In the genomic region with DNA sequence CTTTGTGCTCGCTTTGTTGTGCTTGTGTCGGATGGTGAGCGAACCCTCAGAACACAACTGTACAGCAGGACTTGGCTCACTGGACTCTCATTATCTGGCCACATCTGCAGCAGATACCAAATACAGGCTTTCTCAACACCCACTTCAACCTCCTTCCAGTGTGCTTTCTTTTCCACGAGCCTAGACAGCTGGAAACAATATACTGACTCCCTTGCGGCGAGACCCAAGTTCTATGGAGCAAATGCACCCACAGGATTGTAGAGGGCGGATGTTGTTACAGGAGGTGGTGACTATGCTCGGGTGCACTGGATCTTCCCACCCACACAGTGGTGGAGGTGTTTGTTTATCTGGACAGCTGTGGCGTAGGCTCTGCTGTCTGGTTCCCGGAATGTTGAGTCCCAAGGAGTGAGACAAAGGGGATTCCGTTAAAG, we compare ENCODE assay signal across 13 cellular contexts.
DNase-seq lines count a peak whose midpoint lies in the region; ATAC-seq, FAIRE-seq and TF ChIP-seq lines count a peak whose summit lies in the region.
"Had no signal": no experiment of that assay in that cellular context is flagged by ENCODE, and none has a peak within 500 bp of the region (broad histone marks: within the 10 kb centered on the region; RNA-seq: fewer than 3 reads in every experiment).

No MANE protein-coding gene starts in this region.

- peak; percentile 29 for ATAC-seq in mucosa of descending colon

- no peak for FAIRE-seq in RCC 7860 (lab: Jason Lieb, UNC)
- FAIRE-seq: A549 had no signal

- H3K27ac Mint-ChIP-seq in CD14-positive monocyte (no peak overlapping the region), Calu3 (ENCODE audit: unreplicated experiment) (no peak overlapping the region)
- H3K27ac Mint-ChIP-seq: activated T-helper 1 cell treated with anti-CD3 and anti-CD28 coated beads, Interleukin-12 subunit alpha, Interleukin-12 subunit beta, Interleukin-2, Interleukin-4 antibody, amounts not matched to agents 30 ng/mL and 10 ng/mL and 1 ng/mL, durations not matched to agents 14 hours and 24 hours and 36 hours; dendritic cell treated with granulocyte-macrophage colony-stimulating factor and Interleukin-4, amounts not matched to agents 40 ng/mL and 50 ng/mL, for 4 days had no signal

- H3K4me1 Mint-ChIP-seq in CD14-positive monocyte = no peaks in the 10 kb centered on the region
- H3K4me1 Mint-ChIP-seq in Calu3 (ENCODE audit: low read depth, unreplicated experiment) = no peaks in the 10 kb centered on the region

- peaks cover 0 to 8% (median 7%) of the 10 kb centered on the region in 3 donors for H3K27me3 Mint-ChIP-seq in CD14-positive monocyte (ENCODE audit: low read depth in 3 of 3)
- peaks cover 12% of the 10 kb centered on the region for H3K27me3 Mint-ChIP-seq in Calu3 (ENCODE audit: unreplicated experiment)

- intact Hi-C loops in mucosa of descending colon (cut with DNase I, micrococcal nuclease) (no loop called here), CD14-positive monocyte (cut with micrococcal nuclease) (no loop called here), Calu3 (cut with micrococcal nuclease; ENCODE audit: unreplicated experiment) (no loop called here)

- no peak for TF ChIP-seq CTCF in AG04450 (IDR thresholded peaks at IDR 0.05; ENCODE audit: low read depth, low read length)
- TF ChIP-seq CTCF in fibroblast of mammary gland (conservative IDR thresholded peaks at IDR 0.05; ENCODE audit: control insufficient read depth, insufficient read depth, low read depth, low read length) = no peak
- no peak for TF ChIP-seq CTCF in mucosa of descending colon (IDR thresholded peaks at IDR 0.05)
- TF ChIP-seq CTCF in CD14-positive monocyte (IDR thresholded peaks at IDR 0.05) = no peak
- TF ChIP-seq CTCF in Calu3 (IDR thresholded peaks at IDR 0.05; ENCODE audit: unreplicated experiment) = no peak

- H3K27ac ChIP-seq in AG04450 (ENCODE audit: low read depth, low read length) = peak overlapping the region; percentile 97
- H3K27ac ChIP-seq: A549 had no signal

- H3K4me1 ChIP-seq in mucosa of descending colon (ENCODE audit: low read depth) = no peaks in the 10 kb centered on the region
- H3K4me1 ChIP-seq: A549 had no signal

- H3K4me3 ChIP-seq in AG04450 (ENCODE audit: low read depth, low read length) (peak overlapping the region; percentile 3; the same call in 1 of the 2 replicates), fibroblast of mammary gland (ENCODE audit: control insufficient read depth, low read depth, low read length) (no peak overlapping the region), mucosa of descending colon (no peak overlapping the region)
- H3K4me3 ChIP-seq: A549 had no signal

- H3K9me3 ChIP-seq in AG04450 (ENCODE audit: control insufficient read depth, insufficient read depth, low read length) (no peaks in the 10 kb centered on the region), mucosa of descending colon (no peaks in the 10 kb centered on the region)
- H3K9me3 ChIP-seq: A549 had no signal

- no TSS peak for BruUV-seq in Calu3 (replicated peaks; lab: Mats Ljungman, UMichigan)

- H3K4me3 Mint-ChIP-seq in CD14-positive monocyte (no peak overlapping the region), Calu3 (ENCODE audit: low read depth, unreplicated experiment) (no peak overlapping the region)
- H3K4me3 Mint-ChIP-seq: activated T-helper 1 cell treated with anti-CD3 and anti-CD28 coated beads, Interleukin-12 subunit alpha, Interleukin-12 subunit beta, Interleukin-2, Interleukin-4 antibody, amounts not matched to agents 30 ng/mL and 10 ng/mL and 1 ng/mL, durations not matched to agents 14 hours and 24 hours and 36 hours; dendritic cell treated with granulocyte-macrophage colony-stimulating factor and Interleukin-4, amounts not matched to agents 40 ng/mL and 50 ng/mL, for 4 days had no signal

- H3K36me3 ChIP-seq in mucosa of descending colon (ENCODE audit: low read depth) = no peaks in the 10 kb centered on the region

- H3K36me3 Mint-ChIP-seq in CD14-positive monocyte (no peaks in the 10 kb centered on the region), Calu3 (ENCODE audit: insufficient read depth, unreplicated experiment) (no peaks in the 10 kb centered on the region)

- DNase-seq in AG04450 (ENCODE audit: low read depth, low spot score) (peak; percentile 98), SW480 (ENCODE audit: low spot score) (peak; percentile 11), fibroblast of mammary gland (ENCODE audit: low read depth) (peak; percentile 99), mucosa of descending colon (no peak), CD14-positive monocyte (ENCODE audit: low spot score) (no peak), NCI-H1694 treated with DMSO at 0.1 percent for 48 hours (lab: John Stamatoyannopoulos, UW) (no peak), RCC 7860 (ENCODE audit: low spot score) (no peak), Calu3 (no peak)
- DNase-seq: NCI-H524, SIG-M5 had no signal

- CTCF ChIA-PET in AG04450 (lab: Charles Lee) = interaction anchor here (1.7 to 2.1 kb wide), 2 partner anchors 521 to 591 kb away, joined by 3 to 11 read pairs; no protein-coding TSS in a partner anchor
- CTCF ChIA-PET in Calu3 (lab: Charles Lee) = no interaction called here

- H3K27me3 ChIP-seq in AG04450 (ENCODE audit: control insufficient read depth, insufficient read depth, low read length) = no peaks in the 10 kb centered on the region

- H3K9me3 Mint-ChIP-seq in CD14-positive monocyte = peaks cover 0 to 2% (median 0%) of the 10 kb centered on the region in 7 donors
- peaks cover 4% of the 10 kb centered on the region for H3K9me3 Mint-ChIP-seq in Calu3 (ENCODE audit: low read depth, unreplicated experiment)
- H3K9me3 Mint-ChIP-seq: activated T-helper 1 cell treated with anti-CD3 and anti-CD28 coated beads, Interleukin-12 subunit alpha, Interleukin-12 subunit beta, Interleukin-2, Interleukin-4 antibody, amounts not matched to agents 30 ng/mL and 10 ng/mL and 1 ng/mL, durations not matched to agents 14 hours and 24 hours and 36 hours; dendritic cell treated with granulocyte-macrophage colony-stimulating factor and Interleukin-4, amounts not matched to agents 40 ng/mL and 50 ng/mL, for 4 days had no signal

- POLR2A ChIA-PET in AG04450 (lab: Yijun Ruan, JAX) = interaction anchor here (1.5 kb wide), 1 partner anchor 63 kb away, joined by 3 read pairs; no protein-coding TSS in a partner anchor

Comparison
In these comparisons a context has a peak if more than half of its experiments do, and no peak if none do; other contexts are left out.
1. DNase-seq: peak in AG04450 (single experiment), SW480 (single experiment) and fibroblast of mammary gland (single experiment); none in mucosa of descending colon (0 of 3), CD14-positive monocyte (single experiment), NCI-H1694 treated with DMSO at 0.1 percent for 48 hours (single experiment), RCC 7860 (single experiment) and Calu3 (single experiment).